In genomic region chr2:230904856-230905447, GRCh38 we compare ENCODE assay signal across 15 cellular contexts. TPM values are rescaled to one million over a fixed set of nuclear protein-coding genes. Genes with fewer than 3 reads are reported as not detected.
DNase-seq lines count a peak whose midpoint lies in the region; ATAC-seq and TF ChIP-seq lines count a peak whose summit lies in the region.
"Had no signal": no experiment of that assay in that cellular context is flagged by ENCODE, and none has a peak within 500 bp of the region (broad histone marks: within the 10 kb centered on the region; RNA-seq: fewer than 3 reads in every experiment).

No MANE protein-coding gene starts in this region.

- H3K9me3 ChIP-seq in mesenchymal stem cell (ENCODE audit: control insufficient read depth, low read length): no peaks in the 10 kb centered on the region
- H3K9me3 ChIP-seq: esophagus squamous epithelium, thyroid gland had no signal

- no peaks in the 10 kb centered on the region for H3K36me3 ChIP-seq in mesenchymal stem cell (ENCODE audit: control insufficient read depth in 1 of 2, insufficient read depth in 2 of 2, low read depth in 1 of 2, low read length in 2 of 2)
- H3K36me3 ChIP-seq: esophagus squamous epithelium, thyroid gland had no signal

- TF ChIP-seq CTCF in type B pancreatic cell (conservative IDR thresholded peaks at IDR 0.05): no peak

- no peak overlapping the region for H2BK120ac ChIP-seq in mesenchymal stem cell (ENCODE audit: low read depth, low read length)

- H3K4me2 ChIP-seq in mesenchymal stem cell (ENCODE audit: low read length, poor library complexity, severe bottlenecking): no peak overlapping the region
- H3K4me2 ChIP-seq: PC-9 had no signal

- H3K79me1 ChIP-seq in mesenchymal stem cell (replicated peaks; ENCODE audit: low read length, poor library complexity, severe bottlenecking): no peaks in the 10 kb centered on the region

- no peak overlapping the region for H2BK12ac ChIP-seq in mesenchymal stem cell (ENCODE audit: low read length in 2 of 2)

- H3K27me3 ChIP-seq in mesenchymal stem cell (ENCODE audit: control insufficient read depth in 1 of 2, insufficient read depth in 1 of 2, low read length in 2 of 2): peaks cover 21 to 37% of the 10 kb centered on the region in 2 experiments
- H3K27me3 ChIP-seq: thyroid gland had no signal

- no peak overlapping the region for H3K4me3 ChIP-seq in mesenchymal stem cell (ENCODE audit: insufficient read depth in 1 of 2, low read depth in 1 of 2, low read length in 2 of 2)
- H3K4me3 ChIP-seq: esophagus squamous epithelium, PC-9, thyroid gland had no signal

- H3K9me3 Mint-ChIP-seq in activated T-cell treated with anti-CD3 and anti-CD28 coated beads, Interleukin-2, amount 50 U/mL, for 4 hours: no peaks in the 10 kb centered on the region
- no peaks in the 10 kb centered on the region for H3K9me3 Mint-ChIP-seq in type B pancreatic cell

- H3K27me3 Mint-ChIP-seq in activated T-cell treated with anti-CD3 and anti-CD28 coated beads, Interleukin-2, amount 50 U/mL, for 4 hours (ENCODE audit: low read depth): peaks cover 10% of the 10 kb centered on the region
- H3K27me3 Mint-ChIP-seq in type B pancreatic cell: peaks cover 18% of the 10 kb centered on the region

- peaks cover 8% of the 10 kb centered on the region for H3K36me3 Mint-ChIP-seq in activated T-cell treated with anti-CD3 and anti-CD28 coated beads, Interleukin-2, amount 50 U/mL, for 4 hours (ENCODE audit: insufficient read depth)
- no peaks in the 10 kb centered on the region for H3K36me3 Mint-ChIP-seq in type B pancreatic cell

- H3K9ac ChIP-seq in mesenchymal stem cell (ENCODE audit: low read length): no peak overlapping the region

- H3K18ac ChIP-seq in mesenchymal stem cell (ENCODE audit: low read depth in 1 of 2, low read length in 2 of 2): no peak overlapping the region

- no peak overlapping the region for H4K8ac ChIP-seq in mesenchymal stem cell (ENCODE audit: low read length)

- H3K27ac Mint-ChIP-seq in type B pancreatic cell: no peak overlapping the region

- no peak overlapping the region for H2BK15ac ChIP-seq in mesenchymal stem cell (ENCODE audit: low read depth, poor library complexity, severe bottlenecking)

- H3K4me3 Mint-ChIP-seq in activated T-cell treated with anti-CD3 and anti-CD28 coated beads, Interleukin-2, amount 50 U/mL, for 4 hours: peak overlapping the region; percentile 54
- no peak overlapping the region for H3K4me3 Mint-ChIP-seq in type B pancreatic cell

- no peak overlapping the region for H2AFZ ChIP-seq in mesenchymal stem cell (ENCODE audit: low read depth, low read length)
- H2AFZ ChIP-seq: PC-9 had no signal

- no peak for ATAC-seq in activated T-cell treated with anti-CD3 and anti-CD28 coated beads, Interleukin-2, amount 50 U/mL, for 4 hours
- ATAC-seq in HG03520 (IDR thresholded peaks at IDR 0.05; ENCODE audit: unreplicated experiment): no peak

- 82% methylated on average over 15 of the region's 15 CpGs for WGBS in mesenchymal stem cell

- no peak overlapping the region for H4K91ac ChIP-seq in mesenchymal stem cell (ENCODE audit: low read length)

- no peak overlapping the region for H2BK5ac ChIP-seq in mesenchymal stem cell (ENCODE audit: low read depth, low read length, poor library complexity, severe bottlenecking)

- DNase-seq in activated effector memory CD4-positive, alpha-beta T cell treated with anti-CD3 and anti-CD28 coated beads, Interleukin-2, amount 50 U/mL, for 16 hours: peak; percentile 62
- DNase-seq in activated effector memory CD4-positive, alpha-beta T cell treated with Interleukin-2 at 50 U/mL for 16 hours: no peak
- no peak for DNase-seq in activated T-cell treated with anti-CD3 and anti-CD28 coated beads, Interleukin-2, amount 50 U/mL, for 4 hours
- DNase-seq in mesenteric fat pad (ENCODE audit: low spot score) (peak; percentile 75), type B pancreatic cell (ENCODE audit: extremely low spot score, unreplicated experiment) (peak; percentile 58), mesenchymal stem cell (no peak), medulla oblongata (ENCODE audit: extremely low spot score) (no peak)
- DNase-seq: dermis blood vessel endothelial cell, esophagus squamous epithelium, NCI-H1930, NCI-H526, PC-9 had no signal

- H2AK5ac ChIP-seq in mesenchymal stem cell (ENCODE audit: low read length, severe bottlenecking): no peak overlapping the region

- peaks cover 19% of the 10 kb centered on the region for H3K4me1 ChIP-seq in mesenchymal stem cell (ENCODE audit: control insufficient read depth, insufficient read depth, low read depth, low read length)

- no peak overlapping the region for H3K27ac ChIP-seq in mesenchymal stem cell (ENCODE audit: low read length, poor library complexity, severe bottlenecking)
- H3K27ac ChIP-seq: esophagus squamous epithelium, PC-9 had no signal

- no peak overlapping the region for H3K4ac ChIP-seq in mesenchymal stem cell (ENCODE audit: low read depth in 1 of 2, low read length in 2 of 2)

- H3K4me1 Mint-ChIP-seq in activated T-cell treated with anti-CD3 and anti-CD28 coated beads, Interleukin-2, amount 50 U/mL, for 4 hours (ENCODE audit: low read depth): peaks cover 54% of the 10 kb centered on the region
- H3K4me1 Mint-ChIP-seq in type B pancreatic cell (ENCODE audit: unreplicated experiment): peaks cover 15% of the 10 kb centered on the region

- H3K23ac ChIP-seq in mesenchymal stem cell (ENCODE audit: low read length in 2 of 2): no peak overlapping the region

- no peak overlapping the region for H3K14ac ChIP-seq in mesenchymal stem cell (ENCODE audit: low read length in 2 of 2)

RNA-seq across cellular contexts. Expression of gene GPR55, which starts 20.1 kb away (rescaled TPM):
- 1 to 10 TPM; 1.2 to 1.6 (median 1.5) TPM for total RNA-seq in activated T-cell treated with anti-CD3 and anti-CD28 coated beads, Interleukin-2, amount 50 U/mL, for 4 hours
- total RNA-seq in mesenteric fat pad (0.22 TPM), type B pancreatic cell (ENCODE audit: low replicate concordance) (0.24 TPM in 1 of 2 replicates, not detected in the other)
- polyA plus RNA-seq in mesenchymal stem cell (2013, experiment 1 of 2): not detected
- polyA plus RNA-seq in mesenchymal stem cell (2013, experiment 2 of 2): 0.01 TPM
- total RNA-seq: dermis blood vessel endothelial cell, PC-9, pulmonary artery endothelial cell had no signal

RNA-seq across cellular contexts. Expression of gene ITM2C, which starts 40.2 kb away (rescaled TPM):
- total RNA-seq in activated T-cell treated with anti-CD3 and anti-CD28 coated beads, Interleukin-2, amount 50 U/mL, for 4 hours: 10 to 100 TPM; 17.2 to 29.4 (median 22.1) TPM
- total RNA-seq in mesenteric fat pad (27.1 TPM), type B pancreatic cell (ENCODE audit: low replicate concordance) (211 and 285 TPM in 2 replicates)
- 311 TPM for polyA plus RNA-seq in mesenchymal stem cell (2013, experiment 1 of 2)
- 325 TPM for polyA plus RNA-seq in mesenchymal stem cell (2013, experiment 2 of 2)

Comparison
In these comparisons a context has a peak if more than half of its experiments do, and no peak if none do; other contexts are left out.
1. DNase-seq: peak in activated effector memory CD4-positive, alpha-beta T cell treated with anti-CD3 and anti-CD28 coated beads, Interleukin-2, amount 50 U/mL, for 16 hours (single experiment), mesenteric fat pad (single experiment) and type B pancreatic cell (single experiment); none in activated effector memory CD4-positive, alpha-beta T cell treated with Interleukin-2 at 50 U/mL for 16 hours (single experiment), activated T-cell treated with anti-CD3 and anti-CD28 coated beads, Interleukin-2, amount 50 U/mL, for 4 hours (single experiment), mesenchymal stem cell (single experiment) and medulla oblongata (single experiment).